In the genomic region with DNA sequence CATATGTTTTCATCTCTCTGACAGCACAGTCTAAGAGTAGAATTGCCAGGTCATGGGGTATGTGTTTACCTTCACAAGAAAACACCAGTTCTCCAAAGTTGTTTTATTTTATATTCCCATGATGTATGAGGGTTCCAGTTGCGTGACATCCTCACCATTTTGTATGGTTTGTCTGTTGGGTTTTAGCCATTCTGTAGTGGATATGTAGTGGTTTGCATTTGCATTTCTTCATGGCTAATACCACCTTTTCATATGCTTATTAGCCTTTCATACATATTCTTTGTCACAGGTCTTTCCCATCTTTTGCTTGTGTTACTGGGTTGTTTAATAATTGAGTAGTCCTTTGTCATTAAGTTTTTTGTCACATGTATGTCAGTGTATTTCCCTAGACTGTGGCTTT, we compare ENCODE assay signal across 1 cellular context.
TF ChIP-seq lines count a peak whose summit lies in the region.

No MANE protein-coding gene starts in this region.

TF ChIP-seq in GM12878, 131 proteins besides CTCF, POLR2A, EP300 and RAD21 (continued from another document):
- TF ChIP-seq, protein P1, sequence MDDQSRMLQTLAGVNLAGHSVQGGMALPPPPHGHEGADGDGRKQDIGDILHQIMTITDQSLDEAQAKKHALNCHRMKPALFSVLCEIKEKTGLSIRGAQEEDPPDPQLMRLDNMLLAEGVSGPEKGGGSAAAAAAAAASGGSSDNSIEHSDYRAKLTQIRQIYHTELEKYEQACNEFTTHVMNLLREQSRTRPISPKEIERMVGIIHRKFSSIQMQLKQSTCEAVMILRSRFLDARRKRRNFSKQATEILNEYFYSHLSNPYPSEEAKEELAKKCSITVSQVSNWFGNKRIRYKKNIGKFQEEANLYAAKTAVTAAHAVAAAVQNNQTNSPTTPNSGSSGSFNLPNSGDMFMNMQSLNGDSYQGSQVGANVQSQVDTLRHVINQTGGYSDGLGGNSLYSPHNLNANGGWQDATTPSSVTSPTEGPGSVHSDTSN (IDR thresholded peaks at IDR 0.05; ENCODE audit: insufficient replicate concordance, low read depth, low read length) = no peak
- TF ChIP-seq FOS (IDR thresholded peaks at IDR 0.05; ENCODE audit: borderline replicate concordance, extremely low read depth, insufficient read length) (no peak), DPF2 (IDR thresholded peaks at IDR 0.05) (no peak), MTA3 (IDR thresholded peaks at IDR 0.05; ENCODE audit: borderline replicate concordance, low read length) (no peak), NR2C1 (IDR thresholded peaks at IDR 0.05) (no peak), BRCA1 (IDR thresholded peaks at IDR 0.05; ENCODE audit: low read depth, low read length) (no peak)
- TF ChIP-seq, protein P2, sequence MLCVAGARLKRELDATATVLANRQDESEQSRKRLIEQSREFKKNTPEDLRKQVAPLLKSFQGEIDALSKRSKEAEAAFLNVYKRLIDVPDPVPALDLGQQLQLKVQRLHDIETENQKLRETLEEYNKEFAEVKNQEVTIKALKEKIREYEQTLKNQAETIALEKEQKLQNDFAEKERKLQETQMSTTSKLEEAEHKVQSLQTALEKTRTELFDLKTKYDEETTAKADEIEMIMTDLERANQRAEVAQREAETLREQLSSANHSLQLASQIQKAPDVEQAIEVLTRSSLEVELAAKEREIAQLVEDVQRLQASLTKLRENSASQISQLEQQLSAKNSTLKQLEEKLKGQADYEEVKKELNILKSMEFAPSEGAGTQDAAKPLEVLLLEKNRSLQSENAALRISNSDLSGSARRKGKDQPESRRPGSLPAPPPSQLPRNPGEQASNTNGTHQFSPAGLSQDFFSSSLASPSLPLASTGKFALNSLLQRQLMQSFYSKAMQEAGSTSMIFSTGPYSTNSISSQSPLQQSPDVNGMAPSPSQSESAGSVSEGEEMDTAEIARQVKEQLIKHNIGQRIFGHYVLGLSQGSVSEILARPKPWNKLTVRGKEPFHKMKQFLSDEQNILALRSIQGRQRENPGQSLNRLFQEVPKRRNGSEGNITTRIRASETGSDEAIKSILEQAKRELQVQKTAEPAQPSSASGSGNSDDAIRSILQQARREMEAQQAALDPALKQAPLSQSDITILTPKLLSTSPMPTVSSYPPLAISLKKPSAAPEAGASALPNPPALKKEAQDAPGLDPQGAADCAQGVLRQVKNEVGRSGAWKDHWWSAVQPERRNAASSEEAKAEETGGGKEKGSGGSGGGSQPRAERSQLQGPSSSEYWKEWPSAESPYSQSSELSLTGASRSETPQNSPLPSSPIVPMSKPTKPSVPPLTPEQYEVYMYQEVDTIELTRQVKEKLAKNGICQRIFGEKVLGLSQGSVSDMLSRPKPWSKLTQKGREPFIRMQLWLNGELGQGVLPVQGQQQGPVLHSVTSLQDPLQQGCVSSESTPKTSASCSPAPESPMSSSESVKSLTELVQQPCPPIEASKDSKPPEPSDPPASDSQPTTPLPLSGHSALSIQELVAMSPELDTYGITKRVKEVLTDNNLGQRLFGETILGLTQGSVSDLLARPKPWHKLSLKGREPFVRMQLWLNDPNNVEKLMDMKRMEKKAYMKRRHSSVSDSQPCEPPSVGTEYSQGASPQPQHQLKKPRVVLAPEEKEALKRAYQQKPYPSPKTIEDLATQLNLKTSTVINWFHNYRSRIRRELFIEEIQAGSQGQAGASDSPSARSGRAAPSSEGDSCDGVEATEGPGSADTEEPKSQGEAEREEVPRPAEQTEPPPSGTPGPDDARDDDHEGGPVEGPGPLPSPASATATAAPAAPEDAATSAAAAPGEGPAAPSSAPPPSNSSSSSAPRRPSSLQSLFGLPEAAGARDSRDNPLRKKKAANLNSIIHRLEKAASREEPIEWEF (IDR thresholded peaks at IDR 0.05; ENCODE audit: insufficient replicate concordance, low read depth, low read length) = no peak
